18 cellular contexts compared by ENCODE assay signal in the genomic region with DNA sequence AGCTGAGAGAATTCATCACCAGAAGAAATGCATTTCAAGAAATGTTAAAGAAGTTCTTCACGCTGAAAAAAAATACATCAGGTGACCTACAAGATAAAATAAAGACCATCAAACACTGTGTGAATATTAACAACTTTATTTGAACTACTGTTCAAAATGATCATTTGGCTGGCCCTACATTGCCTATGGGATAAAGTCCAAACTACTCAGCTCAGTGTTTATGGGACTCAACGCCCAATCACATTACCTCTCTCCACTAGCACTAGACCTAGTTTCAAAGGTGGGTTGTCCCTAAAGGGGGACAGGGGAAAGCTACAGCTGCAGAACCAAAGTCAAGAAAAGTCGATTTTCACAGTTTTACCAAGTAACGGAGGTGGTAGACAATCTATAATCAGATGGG.
"Had no signal": no experiment of that assay in that cellular context is flagged by ENCODE, and none has a peak within 500 bp of the region (broad histone marks: within the 10 kb centered on the region; RNA-seq: fewer than 3 reads in every experiment).

No MANE protein-coding gene starts in this region.

- H3K4me3 ChIP-seq: dorsolateral prefrontal cortex, gastrocnemius medialis, heart right ventricle, right atrium auricular region, smooth muscle cell, suprapubic skin, thyroid gland had no signal

- H3K36me3 ChIP-seq: gastrocnemius medialis, right atrium auricular region, thyroid gland had no signal

- H3K4me1 ChIP-seq: right atrium auricular region had no signal

- DNase-seq: central memory CD4-positive, alpha-beta T cell; cortex of kidney; dorsolateral prefrontal cortex; effector CD8-positive, alpha-beta T cell; gastrocnemius medialis; heart right ventricle; left ventricle myocardium superior; mesendoderm; naive thymus-derived CD4-positive, alpha-beta T cell; nephron progenitor cell; stimulated activated CD4-positive, alpha-beta T cell treated with anti-CD3 and anti-CD28 coated beads, Interleukin-2, amount 100 ng/mL, for 48 hours; stimulated activated naive CD8-positive, alpha-beta T cell treated with anti-CD3 and anti-CD28 coated beads, Interleukin-15, Interleukin-2, amounts not matched to agents 100 U/mL and 50 U/mL, for 24 hours; thyroid gland had no signal

- H3K4me2 ChIP-seq: smooth muscle cell had no signal

- FAIRE-seq: keratinocyte had no signal

- H3K9me3 ChIP-seq: gastrocnemius medialis, suprapubic skin, thyroid gland had no signal

- ATAC-seq: esophagus mucosa; gastrocnemius medialis; heart right ventricle; left ventricle myocardium superior; naive thymus-derived CD4-positive, alpha-beta T cell; stimulated activated naive CD8-positive, alpha-beta T cell treated with anti-CD3 and anti-CD28 coated beads, Interleukin-15, Interleukin-2, amounts not matched to agents 100 U/mL and 50 U/mL, for 24 hours had no signal

- H3K27me3 ChIP-seq: dorsolateral prefrontal cortex, gastrocnemius medialis, heart right ventricle, right atrium auricular region, suprapubic skin, thyroid gland had no signal

- H3K27ac ChIP-seq: gastrocnemius medialis, heart right ventricle, right atrium auricular region, suprapubic skin had no signal
